In genomic region chr16:12094537-12095265, GRCh38 we compare ENCODE assay signal across 23 cellular contexts.
A peak's percentile ranks its signal among the peaks of the same experiment; 100 is the strongest.
DNase-seq lines count a peak whose midpoint lies in the region; ATAC-seq, FAIRE-seq and TF ChIP-seq lines count a peak whose summit lies in the region.
"Had no signal": no experiment of that assay in that cellular context is flagged by ENCODE, and none has a peak within 500 bp of the region (broad histone marks: within the 10 kb centered on the region; RNA-seq: fewer than 3 reads in every experiment).

No MANE protein-coding gene starts in this region.

- in situ Hi-C loops in KBM-7 (cut with MboI; ENCODE audit: low pct_unique_long_range_greater_than_20kb, low sequenced_read_pairs), result no loop called here

- H2AFZ ChIP-seq in OCI-LY1 (ENCODE audit: low read length) (no peak overlapping the region), smooth muscle cell (ENCODE audit: low read depth) (no peak overlapping the region)
- H2AFZ ChIP-seq: hepatocyte had no signal

- intact Hi-C loops in CD4-positive, alpha-beta T cell (cut with DNase I, micrococcal nuclease), result loop anchor here (1.0 to 10.0 kb wide), 3 partner anchors 725 to 1360 kb away; no protein-coding TSS in a partner anchor
- intact Hi-C loops in kidney (cut with DNase I) (no loop called here), Right ventricle myocardium superior (cut with DNase I) (loop anchor here (5.0 kb wide), 1 partner anchor 133 kb away; no protein-coding TSS in a partner anchor)

- H3F3A ChIP-seq in OCI-LY1 (ENCODE audit: insufficient read depth, low read length) (no peaks in the 10 kb centered on the region), smooth muscle cell (ENCODE audit: low read depth) (peaks cover 16% of the 10 kb centered on the region)

- CTCF ChIA-PET in CD4-positive, alpha-beta T cell (lab: Charles Lee), result interaction anchor here (0.6 to 2.5 kb wide), 12 partner anchors 9 to 724 kb away, joined by 3 to 46 read pairs (median 4); no protein-coding TSS in a partner anchor
- CTCF ChIA-PET in RWPE1 (lab: Yijun Ruan, JAX), result interaction anchor here (0.5 to 2.6 kb wide), 34 partner anchors 9 to 1810 kb away, joined by 3 to 20 read pairs (median 4); no protein-coding TSS in a partner anchor

- H3K36me3 ChIP-seq in OCI-LY1 (ENCODE audit: insufficient read depth, low read length) (no peaks in the 10 kb centered on the region; the same call in 1 of the 2 replicates), kidney (ENCODE audit: control insufficient read depth in 1 of 2, insufficient read depth in 2 of 2, low read length in 2 of 2) (peaks cover 0 to 14% of the 10 kb centered on the region in 2 donors), smooth muscle cell (ENCODE audit: low read depth) (no peaks in the 10 kb centered on the region)
- H3K36me3 ChIP-seq: MG63 had no signal

- no peak for TF ChIP-seq CTCF in CD4-positive, alpha-beta T cell (IDR thresholded peaks at IDR 0.05)
- TF ChIP-seq CTCF in OCI-LY1 (IDR thresholded peaks at IDR 0.05; ENCODE audit: low read length), result no peak
- TF ChIP-seq CTCF in kidney (IDR thresholded peaks at IDR 0.05; ENCODE audit: borderline replicate concordance, extremely low read depth, insufficient read depth), result no peak
- no peak for TF ChIP-seq CTCF in smooth muscle cell (IDR thresholded peaks at IDR 0.05; ENCODE audit: borderline replicate concordance, insufficient read depth, poor library complexity, severe bottlenecking)
- no peak for TF ChIP-seq CTCF in RWPE1 (conservative IDR thresholded peaks at IDR 0.05; ENCODE audit: low read depth)

- peak overlapping the region; percentile 77 for H3K4me3 Mint-ChIP-seq in CD4-positive, alpha-beta T cell
- H3K4me3 Mint-ChIP-seq: WTC11 had no signal

- no peaks in the 10 kb centered on the region for H3K27me3 Mint-ChIP-seq in CD4-positive, alpha-beta T cell
- H3K27me3 Mint-ChIP-seq: activated CD4-positive, alpha-beta memory T cell treated with anti-CD3 and anti-CD28 coated beads for 36 hours had no signal

- H3K79me2 ChIP-seq in OCI-LY1 (ENCODE audit: insufficient read depth, low read length), result no peaks in the 10 kb centered on the region
- no peaks in the 10 kb centered on the region for H3K79me2 ChIP-seq in smooth muscle cell (ENCODE audit: low read depth)
- H3K79me2 ChIP-seq: hepatocyte had no signal

- no peaks in the 10 kb centered on the region for H3K9me2 ChIP-seq in OCI-LY1 (ENCODE audit: low read depth, low read length)

- H3K36me3 Mint-ChIP-seq in CD4-positive, alpha-beta T cell (ENCODE audit: low read depth), result peaks cover 22% of the 10 kb centered on the region
- H3K36me3 Mint-ChIP-seq: activated CD4-positive, alpha-beta memory T cell treated with anti-CD3 and anti-CD28 coated beads for 36 hours; WTC11 had no signal

- DNase-seq in CD4-positive, alpha-beta T cell, result no peak
- DNase-seq in kidney, result peak; percentile 14
- no peak for DNase-seq in smooth muscle cell (lab: John Stamatoyannopoulos, UW; ENCODE audit: unreplicated experiment)
- no peak for DNase-seq in KBM-7
- DNase-seq in RWPE1 (ENCODE audit: low spot score), result no peak
- DNase-seq in Right ventricle myocardium superior, result no peak
- DNase-seq: NK-92 treated with Interleukin-12 subunit alpha and Interleukin-12 subunit beta, amount 100 ng/mL, for 24 hours had no signal

- no peaks in the 10 kb centered on the region for H3K27me3 ChIP-seq in CD4-positive, alpha-beta T cell (ENCODE audit: control insufficient read depth, insufficient read depth, low read length)
- no peaks in the 10 kb centered on the region for H3K27me3 ChIP-seq in OCI-LY1 (ENCODE audit: insufficient read depth, low read length)
- no peaks in the 10 kb centered on the region for H3K27me3 ChIP-seq in smooth muscle cell (ENCODE audit: low read depth)
- H3K27me3 ChIP-seq: dorsolateral prefrontal cortex, hepatocyte, MG63 had no signal

- H3K4me1 ChIP-seq in OCI-LY1 (ENCODE audit: insufficient read depth, low read length, severe bottlenecking) (peaks cover 87% of the 10 kb centered on the region), kidney (ENCODE audit: control insufficient read depth in 1 of 2, insufficient read depth in 1 of 2, low read depth in 1 of 2, low read length in 2 of 2) (peaks cover 46 to 49% of the 10 kb centered on the region in 2 donors), smooth muscle cell (ENCODE audit: low read depth) (peaks cover 30% of the 10 kb centered on the region)

- ATAC-seq in CD4-positive, alpha-beta T cell (ENCODE audit: poor library complexity), result no peak
- ATAC-seq in GM19455 (IDR thresholded peaks at IDR 0.05; ENCODE audit: unreplicated experiment) (no peak), Right ventricle myocardium superior (ENCODE audit: poor library complexity) (no peak)
- ATAC-seq: WTC11 had no signal

- H3K4me1 Mint-ChIP-seq in CD4-positive, alpha-beta T cell (ENCODE audit: low read depth), result peaks cover 55% of the 10 kb centered on the region

- no peak for FAIRE-seq in kidney (lab: Jason Lieb, UNC)
- FAIRE-seq: H54, RCC 7860, small intestine had no signal

- no peak overlapping the region for H3K27ac ChIP-seq in CD4-positive, alpha-beta T cell (ENCODE audit: low read depth, low read length)
- peak overlapping the region; percentile 95 for H3K27ac ChIP-seq in OCI-LY1 (ENCODE audit: low read depth, low read length, poor library complexity, severe bottlenecking)
- H3K27ac ChIP-seq in kidney (ENCODE audit: low read depth in 2 of 2, low read length in 2 of 2), result no peak overlapping the region
- H3K27ac ChIP-seq in smooth muscle cell (ENCODE audit: low read depth), result no peak overlapping the region
- H3K27ac ChIP-seq in RWPE1, result no peak overlapping the region
- H3K27ac ChIP-seq: epithelial cell of prostate, hepatocyte, HL-60, SK-N-MC, thoracic aorta had no signal

- H3K27ac Mint-ChIP-seq in CD4-positive, alpha-beta T cell, result peak overlapping the region; percentile 29
- H3K27ac Mint-ChIP-seq: activated CD4-positive, alpha-beta memory T cell treated with anti-CD3 and anti-CD28 coated beads for 36 hours; WTC11 had no signal

- H3K9ac ChIP-seq in OCI-LY1 (ENCODE audit: low read length), result peak overlapping the region; percentile 48
- H3K9ac ChIP-seq in kidney (ENCODE audit: low read length in 2 of 2), result no peak overlapping the region
- H3K9ac ChIP-seq in smooth muscle cell (ENCODE audit: low read depth), result no peak overlapping the region

- POLR2A ChIA-PET in CD4-positive, alpha-beta T cell (lab: Charles Lee), result interaction anchor here (2.4 kb wide), 1 partner anchor 15 kb away, joined by 26 read pairs; no protein-coding TSS in a partner anchor
- POLR2A ChIA-PET in RWPE1 (lab: Yijun Ruan, JAX; ENCODE audit: low non-redundant PET), result no interaction called here

- 77% methylated on average over 13 of the region's 13 CpGs for WGBS in smooth muscle cell (ENCODE audit: low lambda C conversion rate)

- no peaks in the 10 kb centered on the region for H3K9me3 ChIP-seq in CD4-positive, alpha-beta T cell (ENCODE audit: control insufficient read depth, low read length)
- H3K9me3 ChIP-seq in OCI-LY1 (ENCODE audit: low read length), result no peaks in the 10 kb centered on the region
- no peaks in the 10 kb centered on the region for H3K9me3 ChIP-seq in kidney (ENCODE audit: control insufficient read depth in 1 of 2, low read length in 2 of 2)
- H3K9me3 ChIP-seq in smooth muscle cell (replicated peaks; ENCODE audit: low read depth), result no peaks in the 10 kb centered on the region
- H3K9me3 ChIP-seq: MG63, thoracic aorta had no signal

- H3K4me2 ChIP-seq in OCI-LY1 (ENCODE audit: low read length), result peak overlapping the region; percentile 46; the same call in 1 of the 2 replicates
- H3K4me2 ChIP-seq in smooth muscle cell, result peak overlapping the region; percentile 72

- no peak overlapping the region for H3K4me3 ChIP-seq in OCI-LY1 (ENCODE audit: low read depth, low read length, poor library complexity, severe bottlenecking)
- H3K4me3 ChIP-seq in kidney (ENCODE audit: low read length in 2 of 2), result no peak overlapping the region
- H3K4me3 ChIP-seq in smooth muscle cell, result no peak overlapping the region
- H3K4me3 ChIP-seq: hepatocyte, MG63 had no signal

- H3K9me3 Mint-ChIP-seq in CD4-positive, alpha-beta T cell, result no peaks in the 10 kb centered on the region
- H3K9me3 Mint-ChIP-seq: activated CD4-positive, alpha-beta memory T cell treated with anti-CD3 and anti-CD28 coated beads for 36 hours; immature natural killer cell; neural crest cell; WTC11 had no signal

- H4K20me1 ChIP-seq in OCI-LY1 (ENCODE audit: insufficient read depth, low read length) (no peaks in the 10 kb centered on the region), smooth muscle cell (ENCODE audit: low read depth) (peaks cover 27% of the 10 kb centered on the region)
